ENCODE assay signal across 9 cellular contexts in genomic region chr14:22386924-22387775, GRCh38.
DNase-seq lines count a peak whose midpoint lies in the region; ATAC-seq and TF ChIP-seq lines count a peak whose summit lies in the region.
"Had no signal": no experiment of that assay in that cellular context is flagged by ENCODE, and none has a peak within 500 bp of the region (broad histone marks: within the 10 kb centered on the region; RNA-seq: fewer than 3 reads in every experiment).

No MANE protein-coding gene starts in this region.

- no peaks in the 10 kb centered on the region for H3K9me3 Mint-ChIP-seq in natural killer cell
- H3K9me3 Mint-ChIP-seq: dendritic cell treated with granulocyte-macrophage colony-stimulating factor and Interleukin-4, amounts not matched to agents 40 ng/mL and 50 ng/mL, for 4 days had no signal

- ATAC-seq in SK-N-SH treated with all-trans-retinoic acid at 6 μM for 48 hours (peak; percentile 85), natural killer cell (peak; percentile 59 to 69 (median 63)), HG03469 (IDR thresholded peaks at IDR 0.05; ENCODE audit: unreplicated experiment) (no peak)

- H3K27me3 Mint-ChIP-seq in natural killer cell (ENCODE audit: low read depth in 2 of 2): no peaks in the 10 kb centered on the region
- H3K27me3 Mint-ChIP-seq: dendritic cell treated with granulocyte-macrophage colony-stimulating factor and Interleukin-4, amounts not matched to agents 40 ng/mL and 50 ng/mL, for 4 days had no signal

- H3K36me3 Mint-ChIP-seq in natural killer cell: no peaks in the 10 kb centered on the region

- H3K4me1 Mint-ChIP-seq in natural killer cell: peaks cover 36% of the 10 kb centered on the region in 2 donors

- no peak overlapping the region for H3K4me3 ChIP-seq in fibroblast of mammary gland (ENCODE audit: control insufficient read depth, low read depth, low read length)

- peak; percentile 81 for TF ChIP-seq CTCF in fibroblast of mammary gland (conservative IDR thresholded peaks at IDR 0.05; ENCODE audit: control insufficient read depth, insufficient read depth, low read depth, low read length)
- TF ChIP-seq CTCF in natural killer cell (IDR thresholded peaks at IDR 0.05): peak; percentile 89

- DNase-seq in NCI-H510A treated with DMSO at 0.1 percent for 48 hours (lab: John Stamatoyannopoulos, UW) (peak; percentile 20), NCI-H510A (lab: John Stamatoyannopoulos, UW) (no peak), NAMALWA (ENCODE audit: low spot score) (peak; percentile 94), fibroblast of mammary gland (ENCODE audit: low read depth) (peak; percentile 72), natural killer cell (peak; percentile 64)
- DNase-seq in effector CD4-positive, alpha-beta T cell: no peak

- no peak overlapping the region for H3K4me3 Mint-ChIP-seq in natural killer cell
- H3K4me3 Mint-ChIP-seq: dendritic cell treated with granulocyte-macrophage colony-stimulating factor and Interleukin-4, amounts not matched to agents 40 ng/mL and 50 ng/mL, for 4 days had no signal

- intact Hi-C loops in natural killer cell (cut with micrococcal nuclease): loop anchor here (1.0 to 10.0 kb wide), 7 partner anchors 86 to 668 kb away; partner anchors contain the start of genes AJUBA and CDH24

- H3K27ac Mint-ChIP-seq in natural killer cell: peak overlapping the region; percentile 73 to 77
- H3K27ac Mint-ChIP-seq: dendritic cell treated with granulocyte-macrophage colony-stimulating factor and Interleukin-4, amounts not matched to agents 40 ng/mL and 50 ng/mL, for 4 days had no signal

TF ChIP-seq in SK-N-SH treated with all-trans-retinoic acid at 6 μM for 48 hours, 23 proteins besides CTCF, POLR2A, EP300 and RAD21:
- TF ChIP-seq ZFP30 (CRISPR knock-in tag; IDR thresholded peaks at IDR 0.05): no peak
- no peak for TF ChIP-seq ZC3H10 (CRISPR knock-in tag; IDR thresholded peaks at IDR 0.05)
- no peak for TF ChIP-seq BACH2 (CRISPR knock-in tag; IDR thresholded peaks at IDR 0.05; ENCODE audit: borderline replicate concordance)
- TF ChIP-seq ISL1 (CRISPR knock-in tag; IDR thresholded peaks at IDR 0.05): no peak
- TF ChIP-seq OSR1 (CRISPR knock-in tag; IDR thresholded peaks at IDR 0.05): no peak
- TF ChIP-seq SNAI2 (CRISPR knock-in tag; IDR thresholded peaks at IDR 0.05): no peak
- no peak for TF ChIP-seq CSDC2 (CRISPR knock-in tag; IDR thresholded peaks at IDR 0.05)
- no peak for TF ChIP-seq TCF4 (CRISPR knock-in tag; IDR thresholded peaks at IDR 0.05; ENCODE audit: borderline replicate concordance)
- TF ChIP-seq ESRRG (CRISPR knock-in tag; IDR thresholded peaks at IDR 0.05): no peak
- no peak for TF ChIP-seq PPARA (CRISPR knock-in tag; IDR thresholded peaks at IDR 0.05; ENCODE audit: borderline replicate concordance)
- no peak for TF ChIP-seq TSHZ2 (CRISPR knock-in tag; IDR thresholded peaks at IDR 0.05)
- no peak for TF ChIP-seq TOX (CRISPR knock-in tag; IDR thresholded peaks at IDR 0.05; ENCODE audit: borderline replicate concordance)
- no peak for TF ChIP-seq CREB5 (CRISPR knock-in tag; IDR thresholded peaks at IDR 0.05; ENCODE audit: low read depth)
- no peak for TF ChIP-seq ZFP3 (CRISPR knock-in tag; IDR thresholded peaks at IDR 0.05)
- TF ChIP-seq ZNF70 (CRISPR knock-in tag; IDR thresholded peaks at IDR 0.05): no peak
- no peak for TF ChIP-seq RARB (CRISPR knock-in tag; IDR thresholded peaks at IDR 0.05)
- no peak for TF ChIP-seq PATZ1 (CRISPR knock-in tag; IDR thresholded peaks at IDR 0.05; ENCODE audit: borderline replicate concordance)
- no peak for TF ChIP-seq POU6F1 (CRISPR knock-in tag; IDR thresholded peaks at IDR 0.05; ENCODE audit: borderline replicate concordance, low read depth)

Comparison
In these comparisons a context has a peak if more than half of its experiments do, and no peak if none do; other contexts are left out.
1. DNase-seq: peak in NCI-H510A treated with DMSO at 0.1 percent for 48 hours (single experiment), NAMALWA (single experiment), fibroblast of mammary gland (single experiment) and natural killer cell (single experiment); none in NCI-H510A (single experiment) and effector CD4-positive, alpha-beta T cell (single experiment).